Comparison of ENCODE assay signal across 10 cellular contexts in the genomic region with DNA sequence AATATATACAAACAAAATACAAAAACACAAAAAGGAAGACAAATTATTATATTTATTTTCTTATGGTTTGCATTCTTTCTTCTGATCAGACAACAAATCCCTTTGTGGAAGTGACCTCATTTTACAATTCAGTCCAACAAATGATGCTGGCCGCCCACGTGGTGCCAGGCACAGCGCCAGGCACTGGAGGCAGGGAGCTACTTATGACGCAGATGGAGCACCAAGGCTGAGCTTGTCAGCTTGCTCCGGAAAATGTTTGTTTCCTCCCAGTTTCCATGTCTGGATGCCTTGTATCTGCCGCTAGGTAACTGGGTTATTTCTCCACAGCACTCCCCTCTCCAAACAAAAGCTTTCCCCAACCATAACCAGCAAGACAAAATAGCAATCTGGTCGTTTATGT. TPM values are rescaled to one million over a fixed set of nuclear protein-coding genes. Genes with fewer than 3 reads are reported as not detected.
DNase-seq lines count a peak whose midpoint lies in the region; ATAC-seq and TF ChIP-seq lines count a peak whose summit lies in the region.
"Had no signal": no experiment of that assay in that cellular context is flagged by ENCODE, and none has a peak within 500 bp of the region (broad histone marks: within the 10 kb centered on the region; RNA-seq: fewer than 3 reads in every experiment).

No MANE protein-coding gene starts in this region.

- H3K36me3 ChIP-seq in breast epithelium = no peaks in the 10 kb centered on the region
- no peaks in the 10 kb centered on the region for H3K36me3 ChIP-seq in hepatocyte (replicated peaks; ENCODE audit: insufficient read depth, low read depth)

- no peak overlapping the region for H2AFZ ChIP-seq in hepatocyte

- H3K9me3 ChIP-seq in breast epithelium = no peaks in the 10 kb centered on the region
- H3K9me3 ChIP-seq in hepatocyte (ENCODE audit: low read depth) = no peaks in the 10 kb centered on the region

- H3K4me3 ChIP-seq in breast epithelium (peak overlapping the region in 1 of 3 donors; percentile 34), hepatocyte (no peak overlapping the region)

- peak; percentile 15 to 22 for ATAC-seq in stimulated activated naive B cell treated with anti-CD40 and anti-IgM and Interleukin-4, amounts not matched to agents 10 μg/mL and 1 μg/mL and 100 μg/mL, for 72 hours (replicated peaks)
- no peak for ATAC-seq in GM18858 (IDR thresholded peaks at IDR 0.05; ENCODE audit: unreplicated experiment)
- ATAC-seq: effector memory CD8-positive, alpha-beta T cell had no signal

- H3K27ac ChIP-seq in breast epithelium (peak overlapping the region; percentile 66 to 81), hepatocyte (no peak overlapping the region)

- no peaks in the 10 kb centered on the region for H3K79me2 ChIP-seq in hepatocyte

- peak overlapping the region; percentile 90 for H3K27ac Mint-ChIP-seq in stimulated activated naive B cell treated with anti-CD40 and anti-IgM and Interleukin-4, amounts not matched to agents 10 μg/mL and 1 μg/mL and 100 μg/mL, for 72 hours
- H3K27ac Mint-ChIP-seq: effector memory CD8-positive, alpha-beta T cell had no signal

- H3K4me1 Mint-ChIP-seq in stimulated activated naive B cell treated with anti-CD40 and anti-IgM and Interleukin-4, amounts not matched to agents 10 μg/mL and 1 μg/mL and 100 μg/mL, for 72 hours = peaks cover 16 to 50% of the 10 kb centered on the region in 2 donors

- TF ChIP-seq CTCF in breast epithelium (IDR thresholded peaks at IDR 0.05) (no peak), hepatocyte (IDR thresholded peaks at IDR 0.05; ENCODE audit: poor library complexity) (no peak)

- no peak for TF ChIP-seq EP300 in Ishikawa (IDR thresholded peaks at IDR 0.05; ENCODE audit: borderline replicate concordance)

- TF ChIP-seq RAD21 in Ishikawa (IDR thresholded peaks at IDR 0.05; ENCODE audit: low read depth) = no peak

- H3K27me3 Mint-ChIP-seq in stimulated activated naive B cell treated with anti-CD40 and anti-IgM and Interleukin-4, amounts not matched to agents 10 μg/mL and 1 μg/mL and 100 μg/mL, for 72 hours = peaks cover 22 to 25% of the 10 kb centered on the region in 2 donors

- peaks cover 3% of the 10 kb centered on the region in 2 donors for H3K36me3 Mint-ChIP-seq in stimulated activated naive B cell treated with anti-CD40 and anti-IgM and Interleukin-4, amounts not matched to agents 10 μg/mL and 1 μg/mL and 100 μg/mL, for 72 hours

- peak overlapping the region; percentile 56 to 79 for H3K4me3 Mint-ChIP-seq in stimulated activated naive B cell treated with anti-CD40 and anti-IgM and Interleukin-4, amounts not matched to agents 10 μg/mL and 1 μg/mL and 100 μg/mL, for 72 hours
- H3K4me3 Mint-ChIP-seq: effector memory CD8-positive, alpha-beta T cell; neural crest cell had no signal

- H3K27me3 ChIP-seq in breast epithelium (no peaks in the 10 kb centered on the region), hepatocyte (no peaks in the 10 kb centered on the region)

- H3K4me2 ChIP-seq in hepatocyte = no peak overlapping the region

- 72% methylated on average over 7 of the region's 7 CpGs for WGBS in hepatocyte (ENCODE audit: low lambda C conversion rate, missing lambda C conversion rate)

- H3K9me3 Mint-ChIP-seq in stimulated activated naive B cell treated with anti-CD40 and anti-IgM and Interleukin-4, amounts not matched to agents 10 μg/mL and 1 μg/mL and 100 μg/mL, for 72 hours = no peaks in the 10 kb centered on the region
- H3K9me3 Mint-ChIP-seq: effector memory CD8-positive, alpha-beta T cell; neural crest cell had no signal

- H3K4me1 ChIP-seq in breast epithelium (no peaks in the 10 kb centered on the region), hepatocyte (ENCODE audit: insufficient read depth) (no peaks in the 10 kb centered on the region)

- intact Hi-C loops in breast epithelium (cut with DNase I; ENCODE audit: low total_unique reads) = no loop called here

- TF ChIP-seq POLR2A in breast epithelium (IDR thresholded peaks at IDR 0.05) = no peak

- DNase-seq in breast epithelium (ENCODE audit: low spot score in 2 of 2) (peak in 1 of 2 donors; percentile 66), hypothalamus (lab: John Stamatoyannopoulos, UW) (peak in 41 of 51 donors; percentile 10 to 80 (median 49)), hepatocyte (ENCODE audit: low spot score) (no peak), NCI-H2081 treated with DMSO at 0.1 percent for 48 hours (lab: John Stamatoyannopoulos, UW) (no peak), amniotic stem cell (lab: John Stamatoyannopoulos, UW) (no peak)
- DNase-seq in stimulated activated naive B cell treated with anti-CD40 and anti-IgM and Interleukin-4, amounts not matched to agents 10 μg/mL and 1 μg/mL and 100 μg/mL, for 72 hours = no peak
- DNase-seq: effector memory CD8-positive, alpha-beta T cell had no signal

- H3K9me2 ChIP-seq in hepatocyte (replicated peaks; ENCODE audit: insufficient read depth) = no peaks in the 10 kb centered on the region

- H4K20me1 ChIP-seq in hepatocyte (ENCODE audit: insufficient read depth, poor library complexity, severe bottlenecking) = no peaks in the 10 kb centered on the region

TF ChIP-seq in Ishikawa, 13 proteins besides CTCF, POLR2A, EP300 and RAD21:
- peak; percentile 44 for TF ChIP-seq USF1 (IDR thresholded peaks at IDR 0.05)
- TF ChIP-seq MAX (IDR thresholded peaks at IDR 0.05) = no peak
- TF ChIP-seq NFIC (IDR thresholded peaks at IDR 0.05) = no peak

RNA-seq across cellular contexts. Expression of gene CD34, which starts 30.7 kb away (rescaled TPM):
- total RNA-seq in breast epithelium (10 to 100 TPM; 15.7 to 80.6 (median 22.2) TPM), hepatocyte (0.90 and 2.4 TPM in 2 replicates)
- 1.3 and 2.4 TPM in 2 replicates for polyA plus RNA-seq in hepatocyte

Comparison
In these comparisons a context has a peak if more than half of its experiments do, and no peak if none do; other contexts are left out.
1. DNase-seq: peak in hypothalamus (41 of 51); none in stimulated activated naive B cell treated with anti-CD40 and anti-IgM and Interleukin-4, amounts not matched to agents 10 μg/mL and 1 μg/mL and 100 μg/mL, for 72 hours (single experiment), hepatocyte (single experiment), NCI-H2081 treated with DMSO at 0.1 percent for 48 hours (single experiment) and amniotic stem cell (single experiment).